In genomic region chr9:114889802-114890224, GRCh38 we compare ENCODE assay signal across 14 cellular contexts. TPM values are rescaled to one million over a fixed set of nuclear protein-coding genes. Genes with fewer than 3 reads are reported as not detected.
DNase-seq lines count a peak whose midpoint lies in the region; ATAC-seq, FAIRE-seq and TF ChIP-seq lines count a peak whose summit lies in the region.
"Had no signal": no experiment of that assay in that cellular context is flagged by ENCODE, and none has a peak within 500 bp of the region (broad histone marks: within the 10 kb centered on the region; RNA-seq: fewer than 3 reads in every experiment).

No MANE protein-coding gene starts in this region.

- no peak overlapping the region for H3K9ac ChIP-seq in GM23248

- no peaks in the 10 kb centered on the region for H3K27me3 ChIP-seq in GM23248 (replicated peaks; ENCODE audit: insufficient read depth)
- H3K27me3 ChIP-seq: testis had no signal

- intact Hi-C loops in activated B cell treated with CpG ODN at 0.5 μM for 24 hours (cut with micrococcal nuclease): loop anchor here (1.0 to 10.0 kb wide), 4 partner anchors 9 to 495 kb away; no protein-coding TSS in a partner anchor
- intact Hi-C loops in left colon (cut with DNase I, micrococcal nuclease): no loop called here

- H3K36me3 Mint-ChIP-seq in activated B cell treated with CpG ODN at 0.5 μM for 24 hours (ENCODE audit: low read depth) (no peaks in the 10 kb centered on the region), WTC11 (no peaks in the 10 kb centered on the region; the same call in 1 of the 2 replicates)

- H3K4me1 Mint-ChIP-seq in activated B cell treated with CpG ODN at 0.5 μM for 24 hours (peaks cover 53% of the 10 kb centered on the region), WTC11 (peaks cover 21% of the 10 kb centered on the region)

- peaks cover 21% of the 10 kb centered on the region for H3F3A ChIP-seq in GM23248 (ENCODE audit: insufficient read depth)

- TF ChIP-seq CTCF in A549 (IDR thresholded peaks at IDR 0.05) (no peak), activated B cell treated with CpG ODN at 0.5 μM for 24 hours (IDR thresholded peaks at IDR 0.05) (no peak), WTC11 (IDR thresholded peaks at IDR 0.05) (no peak)

- H4K20me1 ChIP-seq in GM23248 (ENCODE audit: insufficient read depth): no peaks in the 10 kb centered on the region

- WGBS in A549 (ENCODE audit: missing lambda C conversion rate): 78% methylated on average over 3 of the region's 3 CpGs
- WGBS in GM23248 (ENCODE audit: low coverage in 1 of 2, low lambda C conversion rate in 2 of 2, missing lambda C conversion rate in 2 of 2), 2 experiments: 75 to 79% methylated on average over 3 of the region's 3 CpGs

- H3K4me1 ChIP-seq in A549 (peaks cover 57% of the 10 kb centered on the region), GM23248 (ENCODE audit: insufficient read depth) (peaks cover 19% of the 10 kb centered on the region)
- H3K4me1 ChIP-seq: testis had no signal

- H3K9me3 ChIP-seq in A549: peaks cover 3% of the 10 kb centered on the region; the same call in 1 of the 3 replicates
- H3K9me3 ChIP-seq in GM23248 (ENCODE audit: low read depth): no peaks in the 10 kb centered on the region
- H3K9me3 ChIP-seq: testis had no signal

- H3K4me3 ChIP-seq in A549: no peak overlapping the region
- H3K4me3 ChIP-seq in GM23248: no peak overlapping the region
- H3K4me3 ChIP-seq: testis had no signal

- no peak overlapping the region for H2AFZ ChIP-seq in GM23248

- CTCF ChIA-PET in A549 (lab: Yijun Ruan, JAX): interaction anchor here (1.0 to 5.1 kb wide), 6 partner anchors 10 to 209 kb away, joined by 3 to 28 read pairs (median 4); partner anchors contain the start of gene TEX48
- CTCF ChIA-PET in activated B cell treated with CpG ODN at 0.5 μM for 24 hours (lab: Charles Lee): no interaction called here
- CTCF ChIA-PET in WTC11 (lab: Charles Lee): interaction anchor here (3.0 kb wide), 1 partner anchor 17 kb away, joined by 9 read pairs; no protein-coding TSS in a partner anchor

- H3K79me2 ChIP-seq in GM23248 (ENCODE audit: insufficient read depth): no peaks in the 10 kb centered on the region

- peak overlapping the region; percentile 13 to 67; a peak in 4 of 6 replicates for H3K27ac ChIP-seq in A549
- H3K27ac ChIP-seq in GM23248: no peak overlapping the region
- H3K27ac ChIP-seq: testis had no signal

- no peak for TF ChIP-seq RAD21 in A549 (conservative IDR thresholded peaks at IDR 0.05 in 1 of 2, IDR thresholded peaks at IDR 0.05 in 1 of 2)

- peaks cover 9% of the 10 kb centered on the region for H3K9me3 Mint-ChIP-seq in activated B cell treated with CpG ODN at 0.5 μM for 24 hours
- H3K9me3 Mint-ChIP-seq in WTC11: peaks cover 13% of the 10 kb centered on the region

- peak overlapping the region; percentile 13 for H3K4me3 Mint-ChIP-seq in activated B cell treated with CpG ODN at 0.5 μM for 24 hours
- no peak overlapping the region for H3K4me3 Mint-ChIP-seq in WTC11
- H3K4me3 Mint-ChIP-seq: H9 had no signal

- no peak for FAIRE-seq in A549 (lab: Jason Lieb, UNC)
- FAIRE-seq in GM12892 (lab: Jason Lieb, UNC): no peak
- FAIRE-seq: D721Med had no signal

- H3K27me3 Mint-ChIP-seq in activated B cell treated with CpG ODN at 0.5 μM for 24 hours (no peaks in the 10 kb centered on the region), WTC11 (ENCODE audit: low read depth) (no peaks in the 10 kb centered on the region)

- H3K9me2 ChIP-seq in GM23248 (ENCODE audit: insufficient read depth): no peaks in the 10 kb centered on the region

- ATAC-seq in A549: peak in 1 of 2 experiments; percentile 21; a peak in 2 of 6 replicates
- ATAC-seq in activated B cell treated with CpG ODN at 0.5 μM for 24 hours (ENCODE audit: low read depth): peak; percentile 57
- ATAC-seq in left colon: peak; percentile 23
- no peak for ATAC-seq in WTC11

- POLR2A ChIA-PET in A549 (lab: Yijun Ruan, JAX): no interaction called here
- POLR2A ChIA-PET in activated B cell treated with CpG ODN at 0.5 μM for 24 hours (lab: Charles Lee): interaction anchor here (0.6 to 1.5 kb wide), 3 partner anchors 10 to 517 kb away, joined by 3 to 8 read pairs (median 3); no protein-coding TSS in a partner anchor
- POLR2A ChIA-PET in WTC11 (lab: Charles Lee): no interaction called here

- no peak for TF ChIP-seq EP300 in A549 (IDR thresholded peaks at IDR 0.05)

- DNase-seq in A549 (ENCODE audit: low read depth in 1 of 2, low spot score in 1 of 2) (no peak), GM23248 (peak; percentile 16), activated B cell treated with CpG ODN at 0.5 μM for 24 hours (no peak), left colon (no peak), SW480 (ENCODE audit: low spot score) (no peak), WTC11 (ENCODE audit: low spot score) (no peak), GM12892 (ENCODE audit: insufficient read length) (no peak), HuH-7 (ENCODE audit: low spot score) (no peak)
- DNase-seq: effector CD4-positive, alpha-beta T cell; H9; NCI-H2107; testis had no signal

- no peak overlapping the region for H3K4me2 ChIP-seq in A549
- H3K4me2 ChIP-seq in GM23248 (ENCODE audit: unreplicated experiment): no peak overlapping the region

- TF ChIP-seq POLR2A in A549 (IDR thresholded peaks at IDR 0.05; ENCODE audit: low read length): no peak
- no peak for TF ChIP-seq POLR2A in GM12892 (IDR thresholded peaks at IDR 0.05; ENCODE audit: low read depth, low read length)

- no peaks in the 10 kb centered on the region for H3K36me3 ChIP-seq in GM23248 (ENCODE audit: low read depth)

- H3K27ac Mint-ChIP-seq in activated B cell treated with CpG ODN at 0.5 μM for 24 hours (peak overlapping the region; percentile 85), WTC11 (no peak overlapping the region)

- in situ Hi-C loops in GM23248 (cut with MboI): no loop called here

TF ChIP-seq in A549, 52 proteins besides CTCF, POLR2A, EP300 and RAD21 (continues in another document):
- no peak for TF ChIP-seq MAZ (IDR thresholded peaks at IDR 0.05; ENCODE audit: borderline replicate concordance, low read depth, low read length)
- TF ChIP-seq, protein P1, sequence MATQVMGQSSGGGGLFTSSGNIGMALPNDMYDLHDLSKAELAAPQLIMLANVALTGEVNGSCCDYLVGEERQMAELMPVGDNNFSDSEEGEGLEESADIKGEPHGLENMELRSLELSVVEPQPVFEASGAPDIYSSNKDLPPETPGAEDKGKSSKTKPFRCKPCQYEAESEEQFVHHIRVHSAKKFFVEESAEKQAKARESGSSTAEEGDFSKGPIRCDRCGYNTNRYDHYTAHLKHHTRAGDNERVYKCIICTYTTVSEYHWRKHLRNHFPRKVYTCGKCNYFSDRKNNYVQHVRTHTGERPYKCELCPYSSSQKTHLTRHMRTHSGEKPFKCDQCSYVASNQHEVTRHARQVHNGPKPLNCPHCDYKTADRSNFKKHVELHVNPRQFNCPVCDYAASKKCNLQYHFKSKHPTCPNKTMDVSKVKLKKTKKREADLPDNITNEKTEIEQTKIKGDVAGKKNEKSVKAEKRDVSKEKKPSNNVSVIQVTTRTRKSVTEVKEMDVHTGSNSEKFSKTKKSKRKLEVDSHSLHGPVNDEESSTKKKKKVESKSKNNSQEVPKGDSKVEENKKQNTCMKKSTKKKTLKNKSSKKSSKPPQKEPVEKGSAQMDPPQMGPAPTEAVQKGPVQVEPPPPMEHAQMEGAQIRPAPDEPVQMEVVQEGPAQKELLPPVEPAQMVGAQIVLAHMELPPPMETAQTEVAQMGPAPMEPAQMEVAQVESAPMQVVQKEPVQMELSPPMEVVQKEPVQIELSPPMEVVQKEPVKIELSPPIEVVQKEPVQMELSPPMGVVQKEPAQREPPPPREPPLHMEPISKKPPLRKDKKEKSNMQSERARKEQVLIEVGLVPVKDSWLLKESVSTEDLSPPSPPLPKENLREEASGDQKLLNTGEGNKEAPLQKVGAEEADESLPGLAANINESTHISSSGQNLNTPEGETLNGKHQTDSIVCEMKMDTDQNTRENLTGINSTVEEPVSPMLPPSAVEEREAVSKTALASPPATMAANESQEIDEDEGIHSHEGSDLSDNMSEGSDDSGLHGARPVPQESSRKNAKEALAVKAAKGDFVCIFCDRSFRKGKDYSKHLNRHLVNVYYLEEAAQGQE (IDR thresholded peaks at IDR 0.05): no peak

TF ChIP-seq in WTC11, 78 proteins besides CTCF, POLR2A, EP300 and RAD21 (continues in another document):
- no peak for TF ChIP-seq EMX1 (CRISPR knock-in tag; IDR thresholded peaks at IDR 0.05)
- TF ChIP-seq, protein P2, sequence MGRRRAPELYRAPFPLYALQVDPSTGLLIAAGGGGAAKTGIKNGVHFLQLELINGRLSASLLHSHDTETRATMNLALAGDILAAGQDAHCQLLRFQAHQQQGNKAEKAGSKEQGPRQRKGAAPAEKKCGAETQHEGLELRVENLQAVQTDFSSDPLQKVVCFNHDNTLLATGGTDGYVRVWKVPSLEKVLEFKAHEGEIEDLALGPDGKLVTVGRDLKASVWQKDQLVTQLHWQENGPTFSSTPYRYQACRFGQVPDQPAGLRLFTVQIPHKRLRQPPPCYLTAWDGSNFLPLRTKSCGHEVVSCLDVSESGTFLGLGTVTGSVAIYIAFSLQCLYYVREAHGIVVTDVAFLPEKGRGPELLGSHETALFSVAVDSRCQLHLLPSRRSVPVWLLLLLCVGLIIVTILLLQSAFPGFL (CRISPR knock-in tag; IDR thresholded peaks at IDR 0.05; ENCODE audit: borderline replicate concordance): no peak
- TF ChIP-seq ZNF263 (CRISPR knock-in tag; IDR thresholded peaks at IDR 0.05; ENCODE audit: low read depth): no peak
- TF ChIP-seq, protein P3, sequence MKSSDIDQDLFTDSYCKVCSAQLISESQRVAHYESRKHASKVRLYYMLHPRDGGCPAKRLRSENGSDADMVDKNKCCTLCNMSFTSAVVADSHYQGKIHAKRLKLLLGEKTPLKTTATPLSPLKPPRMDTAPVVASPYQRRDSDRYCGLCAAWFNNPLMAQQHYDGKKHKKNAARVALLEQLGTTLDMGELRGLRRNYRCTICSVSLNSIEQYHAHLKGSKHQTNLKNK (CRISPR knock-in tag; IDR thresholded peaks at IDR 0.05): no peak
- TF ChIP-seq CREM (CRISPR knock-in tag; IDR thresholded peaks at IDR 0.05): no peak
- no peak for TF ChIP-seq ETV6 (CRISPR knock-in tag; IDR thresholded peaks at IDR 0.05)

RNA-seq across cellular contexts. Expression of gene TNFSF8, which starts 40.6 kb away (rescaled TPM):
- polyA plus RNA-seq in A549 (2011; rRNA removed): not detected in 2 replicates
- not detected in 2 replicates for polyA plus RNA-seq in A549 (2012; cell fraction: cytosol; rRNA removed)
- not detected in 2 replicates for polyA plus RNA-seq in A549 (2012; cell fraction: nucleus; rRNA removed)
- not detected in 3 replicates for polyA plus RNA-seq in A549 (2017; fragmentation: RNase III; extraction: RNeasy Plus Mini Kit Qiagen cat#74134 plus additional on column Dnase treatment)
- polyA minus RNA-seq in A549 (2011; rRNA and poly(A)+ RNA removed): not detected in 2 replicates
- not detected in 2 replicates for total RNA-seq in GM23248 (2014; rRNA removed; shearing (Covaris generic))
- polyA plus RNA-seq in GM23248 (2016; fragmentation: Nextera tagmentation; extraction: Ambion mirVana): not detected in 2 replicates
- total RNA-seq in activated B cell treated with CpG ODN at 0.5 μM for 24 hours: 0.69 and 1.0 TPM in 2 replicates
- 1 to 10 TPM in 1 of 2 donors, under 1 TPM in 1; 0.24 to 1.0 TPM for total RNA-seq in left colon
- 0.25 TPM in 1 of 3 replicates, not detected in the others for total RNA-seq in WTC11 (2021)
- polyA plus RNA-seq in GM12892 (2012; ENCODE audit: missing spikeins): not detected
- total RNA-seq: H9 had no signal
- polyA plus RNA-seq: neural cell had no signal
